ENCODE assay signal across 8 cellular contexts in genomic region chr14:102304611-102305506, GRCh38. TPM values are rescaled to one million over a fixed set of nuclear protein-coding genes. Genes with fewer than 3 reads are reported as not detected.
DNase-seq lines count a peak whose midpoint lies in the region; ATAC-seq and TF ChIP-seq lines count a peak whose summit lies in the region.

MOK (minus strand) TSS chr14:102305164; CDS start chr14:102304968, 196 bp downstream.

- H3K36me3 ChIP-seq in esophagus muscularis mucosa (no peaks in the 10 kb centered on the region), mucosa of stomach (ENCODE audit: control insufficient read depth, insufficient read depth, low read length) (no peaks in the 10 kb centered on the region)

- H3K9ac ChIP-seq in mucosa of stomach (ENCODE audit: low read length): peak within 1 kb of the TSS; percentile 66

- TF ChIP-seq CTCF in esophagus muscularis mucosa (IDR thresholded peaks at IDR 0.05): no peak

- intact Hi-C loops in esophagus muscularis mucosa (cut with DNase I): no loop called here

- no peaks in the 10 kb centered on the region for H3K27me3 ChIP-seq in esophagus muscularis mucosa
- no peaks in the 10 kb centered on the region for H3K27me3 ChIP-seq in mucosa of stomach (ENCODE audit: control insufficient read depth, insufficient read depth, low read length)

- DNase-seq in DMS153 treated with DMSO at 0.1 percent for 48 hours (lab: John Stamatoyannopoulos, UW; ENCODE audit: unreplicated experiment): peak; percentile 30
- DNase-seq in KG1 (lab: John Stamatoyannopoulos, UW): peak; percentile 92
- DNase-seq in activated T-cell treated with anti-CD3 and anti-CD28 coated beads, Interleukin-2, amount 50 U/mL, for 48 hours: peak; percentile 98 to 99
- peak; percentile 99 for DNase-seq in esophagus muscularis mucosa (ENCODE audit: extremely low spot score)
- DNase-seq in stimulated activated CD8-positive, alpha-beta memory T cell treated with anti-CD3 and anti-CD28 coated beads, Interleukin-4, amount 100 ng/mL, for 48 hours: peak; percentile 97

- no peak for TF ChIP-seq EP300 in esophagus muscularis mucosa (IDR thresholded peaks at IDR 0.05)

- peak within 1 kb of the TSS; percentile 53 to 75 (median 70) for H3K27ac ChIP-seq in esophagus muscularis mucosa (replicated peaks in 1 of 4)

- ATAC-seq in GM21786 (IDR thresholded peaks at IDR 0.05; ENCODE audit: unreplicated experiment): peak; percentile 98

- no peak for TF ChIP-seq POLR2A in esophagus muscularis mucosa (IDR thresholded peaks at IDR 0.05; ENCODE audit: low read depth)

- H3K4me1 ChIP-seq in esophagus muscularis mucosa (peaks cover 11 to 14% (median 12%) of the 10 kb centered on the region in 4 donors), mucosa of stomach (ENCODE audit: control insufficient read depth, insufficient read depth, low read length) (no peaks in the 10 kb centered on the region)

- 1% methylated on average over 51 of the region's 53 CpGs for WGBS in esophagus muscularis mucosa

- no peaks in the 10 kb centered on the region for H3K9me3 ChIP-seq in esophagus muscularis mucosa
- H3K9me3 ChIP-seq in mucosa of stomach (ENCODE audit: control insufficient read depth, low read length): no peaks in the 10 kb centered on the region

- H3K4me3 ChIP-seq in esophagus muscularis mucosa (peak within 1 kb of the TSS; percentile 66 to 93 (median 78)), mucosa of stomach (ENCODE audit: low read length) (peak within 1 kb of the TSS; percentile 91)

TF ChIP-seq in PFSK-1, 5 proteins besides CTCF, POLR2A, EP300 and RAD21:
- TF ChIP-seq TAF1 (IDR thresholded peaks at IDR 0.05; ENCODE audit: borderline replicate concordance, insufficient read depth, low read length): no peak
- peak; percentile 88; the same call in 1 of the 2 replicates for TF ChIP-seq SIN3A (IDR thresholded peaks at IDR 0.05; ENCODE audit: borderline replicate concordance, insufficient read depth, low read length)
- TF ChIP-seq FOXP2 (optimal IDR thresholded peaks at IDR 0.05; ENCODE audit: borderline replicate concordance, extremely low read depth, extremely low read length, insufficient read depth): peak; percentile 89
- TF ChIP-seq REST (IDR thresholded peaks at IDR 0.05; ENCODE audit: insufficient read depth in 1 of 2, low read depth in 2 of 2, low read length in 2 of 2): no peak
- TF ChIP-seq POLR2AphosphoS5 (IDR thresholded peaks at IDR 0.05; ENCODE audit: low read depth, low read length): no peak

RNA-seq across cellular contexts. Expression of gene MOK, which starts in this region (rescaled TPM):
- polyA plus RNA-seq in PFSK-1 (2012; ENCODE audit: insufficient read length, low read depth): 1.6 TPM
- 10 to 100 TPM in 3 of 4 donors, 1 to 10 TPM in 1; 9.6 to 18.3 (median 10.7) TPM for total RNA-seq in esophagus muscularis mucosa

Comparison
In these comparisons a context has a peak if more than half of its experiments do, and no peak if none do; other contexts are left out.
1. Peak in every context shown above with its lines: DNase-seq, ATAC-seq, H3K4me3 ChIP-seq and H3K27ac ChIP-seq.
2. DNase-seq: peak in every context shown above with its lines; median percentile 99 in esophagus muscularis mucosa; 98 in activated T-cell treated with anti-CD3 and anti-CD28 coated beads, Interleukin-2, amount 50 U/mL, for 48 hours; 97 in stimulated activated CD8-positive, alpha-beta memory T cell treated with anti-CD3 and anti-CD28 coated beads, Interleukin-4, amount 100 ng/mL, for 48 hours; 92 in KG1; 30 in DMS153 treated with DMSO at 0.1 percent for 48 hours.